ENCODE assay signal across 10 cellular contexts in genomic region chr17:33118391-33118790, GRCh38.
"Had no signal": no experiment of that assay in that cellular context is flagged by ENCODE, and none has a peak within 500 bp of the region (broad histone marks: within the 10 kb centered on the region; RNA-seq: fewer than 3 reads in every experiment).

No MANE protein-coding gene starts in this region.

- H3K4me3 ChIP-seq: GM23248, HAP-1 had no signal

- DNase-seq: GM23248, GOT3, H7, HFFc6, IMR-90, KBM-7 had no signal

- H2AFZ ChIP-seq: GM23248 had no signal

- H3K9me3 ChIP-seq: HAP-1 had no signal

- H3K9ac ChIP-seq: GM23248, KMS-11 had no signal

- H3K4me1 ChIP-seq: HAP-1 had no signal

- H3K27ac ChIP-seq: GM23248, KMS-11 had no signal

- ATAC-seq: HCT116 had no signal

- FAIRE-seq: HTR-8/SVneo had no signal

- H3K4me2 ChIP-seq: KMS-11 had no signal

- H3K36me3 ChIP-seq: HAP-1 had no signal
